In the genomic region with DNA sequence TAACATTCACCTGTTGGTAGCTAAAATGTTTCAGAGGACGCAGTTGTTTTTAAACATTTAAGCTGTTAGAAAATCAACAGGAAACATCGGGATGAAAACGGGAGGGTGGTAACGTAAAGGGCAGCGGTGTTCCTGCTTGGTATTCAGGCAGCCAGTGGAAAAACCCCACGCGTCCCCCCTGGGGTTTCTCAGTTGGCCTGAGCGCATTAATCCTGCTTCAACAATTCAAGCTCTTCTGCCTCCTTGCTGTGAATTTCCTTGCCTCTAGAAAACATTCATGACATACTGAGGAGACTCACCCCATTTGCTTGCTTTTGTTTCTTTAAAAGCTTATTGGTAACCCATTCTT, we compare ENCODE assay signal across 1 cellular context.
TF ChIP-seq lines count a peak whose summit lies in the region.

No MANE protein-coding gene starts in this region.

TF ChIP-seq in GM23338, 12 proteins besides CTCF, POLR2A, EP300 and RAD21:
- no peak for TF ChIP-seq ZNF462 (CRISPR knock-in tag; IDR thresholded peaks at IDR 0.05)
- TF ChIP-seq CREB1 (CRISPR knock-in tag; IDR thresholded peaks at IDR 0.05; ENCODE audit: low read depth) = no peak
- no peak for TF ChIP-seq ZNF331 (CRISPR knock-in tag; IDR thresholded peaks at IDR 0.05; ENCODE audit: low read depth)
- no peak for TF ChIP-seq EZH2phosphoT487 (IDR thresholded peaks at IDR 0.05; ENCODE audit: unreplicated experiment)
- no peak for TF ChIP-seq REST (IDR thresholded peaks at IDR 0.05; ENCODE audit: unreplicated experiment)
- no peak for TF ChIP-seq NANOG (IDR thresholded peaks at IDR 0.05; ENCODE audit: borderline replicate concordance)
- no peak for TF ChIP-seq STAT1 (IDR thresholded peaks at IDR 0.05; ENCODE audit: unreplicated experiment)
- TF ChIP-seq, protein P1, sequence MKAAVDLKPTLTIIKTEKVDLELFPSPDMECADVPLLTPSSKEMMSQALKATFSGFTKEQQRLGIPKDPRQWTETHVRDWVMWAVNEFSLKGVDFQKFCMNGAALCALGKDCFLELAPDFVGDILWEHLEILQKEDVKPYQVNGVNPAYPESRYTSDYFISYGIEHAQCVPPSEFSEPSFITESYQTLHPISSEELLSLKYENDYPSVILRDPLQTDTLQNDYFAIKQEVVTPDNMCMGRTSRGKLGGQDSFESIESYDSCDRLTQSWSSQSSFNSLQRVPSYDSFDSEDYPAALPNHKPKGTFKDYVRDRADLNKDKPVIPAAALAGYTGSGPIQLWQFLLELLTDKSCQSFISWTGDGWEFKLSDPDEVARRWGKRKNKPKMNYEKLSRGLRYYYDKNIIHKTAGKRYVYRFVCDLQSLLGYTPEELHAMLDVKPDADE (IDR thresholded peaks at IDR 0.05) = no peak
- TF ChIP-seq JUNB (IDR thresholded peaks at IDR 0.05; ENCODE audit: unreplicated experiment) = no peak
- TF ChIP-seq ZNF114 (CRISPR knock-in tag; IDR thresholded peaks at IDR 0.05) = no peak
- no peak for TF ChIP-seq EZH2 (IDR thresholded peaks at IDR 0.05; ENCODE audit: low read depth, unreplicated experiment)
- TF ChIP-seq POLR2AphosphoS5 (IDR thresholded peaks at IDR 0.05; ENCODE audit: low read depth) = no peak
TF ChIP-seq in GM23338: peak in this region for 0.
